ENCODE assay signal across 22 cellular contexts in the genomic region with DNA sequence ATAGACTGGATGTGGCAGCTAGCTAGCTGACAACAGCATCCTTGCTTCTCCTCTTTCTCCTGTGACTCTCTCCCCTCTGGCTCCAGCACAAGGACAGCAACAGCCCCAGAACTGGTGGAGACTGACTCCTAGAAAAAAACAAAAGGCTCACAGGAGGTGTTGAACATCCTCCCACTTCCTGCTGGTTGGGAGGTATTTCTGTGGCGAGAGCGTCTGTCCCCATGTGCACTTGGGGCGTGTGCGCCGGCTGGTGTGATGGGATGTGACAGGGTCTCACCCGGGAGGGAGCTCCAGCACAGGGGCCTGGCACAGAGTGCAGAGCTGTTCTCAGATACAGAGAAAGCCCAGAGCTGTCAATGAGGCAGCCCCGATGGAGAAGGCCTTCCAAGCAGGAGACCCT.
A peak's percentile ranks its signal among the peaks of the same experiment; 100 is the strongest.
DNase-seq lines count a peak whose midpoint lies in the region; ATAC-seq and TF ChIP-seq lines count a peak whose summit lies in the region.
"Had no signal": no experiment of that assay in that cellular context is flagged by ENCODE, and none has a peak within 500 bp of the region (broad histone marks: within the 10 kb centered on the region; RNA-seq: fewer than 3 reads in every experiment).

No MANE protein-coding gene starts in this region.

- no peak for TF ChIP-seq RAD21 in SK-N-SH (IDR thresholded peaks at IDR 0.05; ENCODE audit: low read length)

- H2BK120ac ChIP-seq in mesendoderm (ENCODE audit: low read depth, low read length), result no peak overlapping the region

- no peaks in the 10 kb centered on the region for H3K36me3 Mint-ChIP-seq in effector memory CD8-positive, alpha-beta T cell (ENCODE audit: insufficient read depth)
- H3K36me3 Mint-ChIP-seq: CD14-positive monocyte had no signal

- no peak overlapping the region for H2BK5ac ChIP-seq in mesendoderm (ENCODE audit: low read length)

- no CpG with 5 or more reads among the region's 7 CpGs for WGBS in mesendoderm (ENCODE audit: extremely low coverage, insufficient coverage, low lambda C conversion rate)
- WGBS in SK-N-SH (ENCODE audit: low lambda C conversion rate), result 79% methylated on average over 6 of the region's 7 CpGs

- H4K8ac ChIP-seq in mesendoderm (ENCODE audit: low read depth, low read length), result no peak overlapping the region

- H3K9me2 ChIP-seq in SK-N-SH, result no peaks in the 10 kb centered on the region

- no peaks in the 10 kb centered on the region for H4K20me1 ChIP-seq in SK-N-SH (ENCODE audit: insufficient read depth)

- peaks cover 47% of the 10 kb centered on the region for H3K27me3 ChIP-seq in H7 (ENCODE audit: control insufficient read depth, insufficient read depth, low read length)
- H3K27me3 ChIP-seq in adipocyte (replicated peaks; ENCODE audit: control insufficient read depth, insufficient read depth, low read length), result peaks cover 17% of the 10 kb centered on the region
- H3K27me3 ChIP-seq in mesendoderm (ENCODE audit: insufficient read depth, low read length, poor library complexity), result peaks cover 29% of the 10 kb centered on the region
- H3K27me3 ChIP-seq in skeletal muscle satellite cell (ENCODE audit: control insufficient read depth, insufficient read depth, low read length), result peaks cover 17% of the 10 kb centered on the region
- H3K27me3 ChIP-seq in SK-N-SH (ENCODE audit: insufficient read depth), result peaks cover 67% of the 10 kb centered on the region

- CTCF ChIA-PET in SK-N-SH (lab: Yijun Ruan, JAX), result interaction anchor here (0.8 to 2.4 kb wide), 5 partner anchors 9 to 205 kb away, joined by 3 to 7 read pairs (median 4); no protein-coding TSS in a partner anchor

- H3K23ac ChIP-seq in mesendoderm (ENCODE audit: low read length), result no peak overlapping the region

- H3K4me2 ChIP-seq in mesendoderm (ENCODE audit: low read length) (no peak overlapping the region), skeletal muscle satellite cell (ENCODE audit: low read length) (peak overlapping the region; percentile 96), SK-N-SH (no peak overlapping the region)

- no peak for TF ChIP-seq CTCF in SK-N-SH (IDR thresholded peaks at IDR 0.05)

- no peaks in the 10 kb centered on the region for H3F3A ChIP-seq in SK-N-SH (replicated peaks; ENCODE audit: insufficient read depth)

- H3K18ac ChIP-seq in mesendoderm (ENCODE audit: low read length), result no peak overlapping the region

- H3K4me1 Mint-ChIP-seq in effector memory CD8-positive, alpha-beta T cell (ENCODE audit: low read depth in 2 of 2), result peaks cover 6% of the 10 kb centered on the region in 2 donors
- H3K4me1 Mint-ChIP-seq: CD14-positive monocyte had no signal

- no peak overlapping the region for H2BK15ac ChIP-seq in mesendoderm (replicated peaks; ENCODE audit: low read depth)

- peak overlapping the region; percentile 93 for H3K9ac ChIP-seq in adipocyte (ENCODE audit: low read length)
- H3K9ac ChIP-seq in mesendoderm (ENCODE audit: low read length), result no peak overlapping the region
- no peak overlapping the region for H3K9ac ChIP-seq in skeletal muscle satellite cell (ENCODE audit: low read depth, low read length)
- H3K9ac ChIP-seq in SK-N-SH, result no peak overlapping the region
- H3K9ac ChIP-seq: GM23248 had no signal

- TF ChIP-seq EP300 in SK-N-SH (IDR thresholded peaks at IDR 0.05; ENCODE audit: borderline replicate concordance in 1 of 2, low read depth in 1 of 2, low read length in 1 of 2), result no peak

- H3K36me3 ChIP-seq in H7 (replicated peaks; ENCODE audit: control insufficient read depth, insufficient read depth, low read length) (no peaks in the 10 kb centered on the region), adipocyte (ENCODE audit: control insufficient read depth, insufficient read depth, low read length, severe bottlenecking) (peaks cover 17% of the 10 kb centered on the region), mesendoderm (ENCODE audit: control insufficient read depth, insufficient read depth, low read length) (no peaks in the 10 kb centered on the region), skeletal muscle satellite cell (ENCODE audit: insufficient read depth, low read length) (no peaks in the 10 kb centered on the region), SK-N-SH (replicated peaks in 1 of 2; ENCODE audit: control insufficient read depth in 1 of 2, insufficient read depth in 2 of 2, low read length in 1 of 2) (no peaks in the 10 kb centered on the region)

- no peak for ATAC-seq in GM18861 (IDR thresholded peaks at IDR 0.05; ENCODE audit: unreplicated experiment)
- no peak for ATAC-seq in effector memory CD8-positive, alpha-beta T cell (replicated peaks)

- POLR2A ChIA-PET in SK-N-SH (lab: Yijun Ruan, JAX), result no interaction called here

- no peak overlapping the region for H4K5ac ChIP-seq in mesendoderm (ENCODE audit: low read length)

- no peaks in the 10 kb centered on the region for H3K79me1 ChIP-seq in mesendoderm (ENCODE audit: low read length)

- H3K79me2 ChIP-seq in mesendoderm (ENCODE audit: control insufficient read depth, insufficient read depth, low read length), result no peaks in the 10 kb centered on the region
- no peaks in the 10 kb centered on the region for H3K79me2 ChIP-seq in SK-N-SH (ENCODE audit: insufficient read depth)

- H3K4ac ChIP-seq in mesendoderm (ENCODE audit: low read depth, low read length), result no peak overlapping the region

- H3K9me3 ChIP-seq in adipocyte (ENCODE audit: control insufficient read depth, low read length), result no peaks in the 10 kb centered on the region
- H3K9me3 ChIP-seq in skeletal muscle satellite cell (replicated peaks; ENCODE audit: low read length), result no peaks in the 10 kb centered on the region
- H3K9me3 ChIP-seq in SK-N-SH, result no peaks in the 10 kb centered on the region

- H2AK5ac ChIP-seq in mesendoderm (ENCODE audit: low read length), result no peak overlapping the region

- peaks cover 89 to 97% of the 10 kb centered on the region in 2 donors for H3K27me3 Mint-ChIP-seq in effector memory CD8-positive, alpha-beta T cell

- H3K4me1 ChIP-seq in adipocyte (ENCODE audit: control insufficient read depth, insufficient read depth, low read length) (peaks cover 53% of the 10 kb centered on the region), mesendoderm (ENCODE audit: control insufficient read depth, low read depth, low read length) (peaks cover 3% of the 10 kb centered on the region), skeletal muscle satellite cell (ENCODE audit: control insufficient read depth, insufficient read depth, low read length) (peaks cover 70% of the 10 kb centered on the region), SK-N-SH (ENCODE audit: control insufficient read depth in 1 of 2, insufficient read depth in 2 of 2, low read depth in 1 of 2, low read length in 1 of 2) (peaks cover 0 to 12% of the 10 kb centered on the region in 2 experiments; a peak in 2 of 4 replicates)

- no peak overlapping the region for H3K27ac ChIP-seq in mesendoderm (ENCODE audit: low read depth, low read length)
- no peak overlapping the region for H3K27ac ChIP-seq in SK-N-SH (ENCODE audit: low read depth in 2 of 2, low read length in 1 of 2)
- H3K27ac ChIP-seq: GM23248, HL-60 had no signal

- H3K4me3 Mint-ChIP-seq in effector memory CD8-positive, alpha-beta T cell, result no peak overlapping the region

- H3K4me3 ChIP-seq in H7 (ENCODE audit: insufficient read depth, low read depth, low read length) (no peak overlapping the region), adipocyte (ENCODE audit: low read length) (peak overlapping the region; percentile 94), mesendoderm (ENCODE audit: low read length) (no peak overlapping the region), skeletal muscle satellite cell (ENCODE audit: low read length) (no peak overlapping the region), SK-N-SH (ENCODE audit: low read depth in 2 of 2, low read length in 1 of 2) (no peak overlapping the region)
- H3K4me3 ChIP-seq: GM23248 had no signal

- DNase-seq in H7 (peak; percentile 33), adipocyte (ENCODE audit: low read depth) (no peak), mesendoderm (peak; percentile 29), SK-N-SH (no peak)
- no peak for DNase-seq in effector memory CD8-positive, alpha-beta T cell
- DNase-seq in stimulated activated CD4-positive, alpha-beta T cell treated with anti-CD3 and anti-CD28 coated beads, Interleukin-15, amount 100 ng/mL, for 24 hours, result no peak
- DNase-seq: ACHN, DMS79 treated with DMSO at 0.1 percent for 48 hours, GM23248, HCEC 1CT, Karpas-422, NCI-H1092, NCI-H146, NCI-H510A treated with DMSO at 0.1 percent for 48 hours, NCI-H82, OCI-M1, RPMI8226, SHP77 treated with DMSO at 0.1 percent for 48 hours had no signal

- no peak overlapping the region for H3K56ac ChIP-seq in mesendoderm (ENCODE audit: low read length)

- H3K9me3 Mint-ChIP-seq in effector memory CD8-positive, alpha-beta T cell, result no peaks in the 10 kb centered on the region

- H3K27ac Mint-ChIP-seq in effector memory CD8-positive, alpha-beta T cell, result no peak overlapping the region
- H3K27ac Mint-ChIP-seq: CD14-positive monocyte had no signal

- H2AFZ ChIP-seq in SK-N-SH (ENCODE audit: low read depth), result no peak overlapping the region
- H2AFZ ChIP-seq: GM23248 had no signal

TF ChIP-seq in SK-N-SH, 30 proteins besides CTCF, POLR2A, EP300 and RAD21 (continues in another document):
- TF ChIP-seq REST (IDR thresholded peaks at IDR 0.05; ENCODE audit: low read depth, low read length), result no peak
- TF ChIP-seq RCOR1 (IDR thresholded peaks at IDR 0.05; ENCODE audit: low read length), result no peak
- no peak for TF ChIP-seq MXI1 (IDR thresholded peaks at IDR 0.05; ENCODE audit: low read depth, low read length)
- TF ChIP-seq SMC3 (IDR thresholded peaks at IDR 0.05; ENCODE audit: low read depth, low read length), result no peak

Comparison
In these comparisons a context has a peak if more than half of its experiments do, and no peak if none do; other contexts are left out.
1. DNase-seq: peak in H7 (single experiment) and mesendoderm (single experiment); none in adipocyte (single experiment), SK-N-SH (single experiment), effector memory CD8-positive, alpha-beta T cell (0 of 3) and stimulated activated CD4-positive, alpha-beta T cell treated with anti-CD3 and anti-CD28 coated beads, Interleukin-15, amount 100 ng/mL, for 24 hours (single experiment).